ENCODE assay signal across 10 cellular contexts in genomic region chr3:50090985-50091384, GRCh38. TPM values are rescaled to one million over a fixed set of nuclear protein-coding genes. Genes with fewer than 3 reads are reported as not detected.
A peak's percentile ranks its signal among the peaks of the same experiment; 100 is the strongest.
DNase-seq lines count a peak whose midpoint lies in the region; ATAC-seq and TF ChIP-seq lines count a peak whose summit lies in the region.
"Had no signal": no experiment of that assay in that cellular context is flagged by ENCODE, and none has a peak within 500 bp of the region (broad histone marks: within the 10 kb centered on the region; RNA-seq: fewer than 3 reads in every experiment).

No MANE protein-coding gene starts in this region.

- no peak overlapping the region for H2AFZ ChIP-seq in hepatocyte

- ATAC-seq in stimulated activated naive CD8-positive, alpha-beta T cell treated with anti-CD3 and anti-CD28 coated beads, Interleukin-15, amount 100 ng/mL, for 72 hours = no peak
- ATAC-seq in GM21423 (IDR thresholded peaks at IDR 0.05; ENCODE audit: unreplicated experiment) (no peak), HG02571 (IDR thresholded peaks at IDR 0.05; ENCODE audit: unreplicated experiment) (no peak)

- peak overlapping the region; percentile 75 for H3K4me2 ChIP-seq in hepatocyte

- H3K9me3 ChIP-seq in hepatocyte (ENCODE audit: low read depth) (no peaks in the 10 kb centered on the region), uterus (no peaks in the 10 kb centered on the region)

- no peaks in the 10 kb centered on the region for H3K9me3 Mint-ChIP-seq in activated naive CD4-positive, alpha-beta T cell treated with anti-CD3 and anti-CD28 coated beads for 36 hours
- H3K9me3 Mint-ChIP-seq in activated T-helper 1 cell treated with anti-CD3 and anti-CD28 coated beads, Interleukin-12 subunit alpha, Interleukin-12 subunit beta, Interleukin-2, Interleukin-4 antibody, amounts not matched to agents 30 ng/mL and 10 ng/mL and 1 ng/mL, durations not matched to agents 14 hours and 24 hours and 36 hours = no peaks in the 10 kb centered on the region
- H3K9me3 Mint-ChIP-seq in stimulated activated naive CD8-positive, alpha-beta T cell treated with anti-CD3 and anti-CD28 coated beads, Interleukin-15, amount 100 ng/mL, for 72 hours = no peaks in the 10 kb centered on the region

- H4K20me1 ChIP-seq in hepatocyte (ENCODE audit: insufficient read depth, poor library complexity, severe bottlenecking) = peaks cover 56% of the 10 kb centered on the region

- CTCF ChIA-PET in activated naive CD4-positive, alpha-beta T cell treated with anti-CD3 and anti-CD28 coated beads for 36 hours (lab: Charles Lee) = interaction anchor here (0.6 to 1.3 kb wide), 4 partner anchors 17 to 1551 kb away, joined by 3 to 7 read pairs (median 4); partner anchors contain the start of gene RBM6

- H3K27ac Mint-ChIP-seq in activated naive CD4-positive, alpha-beta T cell treated with anti-CD3 and anti-CD28 coated beads for 36 hours = peak overlapping the region; percentile 88
- no peak overlapping the region for H3K27ac Mint-ChIP-seq in activated T-helper 1 cell treated with anti-CD3 and anti-CD28 coated beads, Interleukin-12 subunit alpha, Interleukin-12 subunit beta, Interleukin-2, Interleukin-4 antibody, amounts not matched to agents 30 ng/mL and 10 ng/mL and 1 ng/mL, durations not matched to agents 14 hours and 24 hours and 36 hours
- H3K27ac Mint-ChIP-seq in stimulated activated naive CD8-positive, alpha-beta T cell treated with anti-CD3 and anti-CD28 coated beads, Interleukin-15, amount 100 ng/mL, for 72 hours = peak overlapping the region in 1 of 2 donors; percentile 99

- no peak overlapping the region for H3K4me3 ChIP-seq in hepatocyte
- H3K4me3 ChIP-seq in uterus = no peak overlapping the region

- peaks cover 37% of the 10 kb centered on the region for H3K4me1 Mint-ChIP-seq in activated naive CD4-positive, alpha-beta T cell treated with anti-CD3 and anti-CD28 coated beads for 36 hours (ENCODE audit: low read depth)
- H3K4me1 Mint-ChIP-seq in activated T-helper 1 cell treated with anti-CD3 and anti-CD28 coated beads, Interleukin-12 subunit alpha, Interleukin-12 subunit beta, Interleukin-2, Interleukin-4 antibody, amounts not matched to agents 30 ng/mL and 10 ng/mL and 1 ng/mL, durations not matched to agents 14 hours and 24 hours and 36 hours (ENCODE audit: low read depth) = peaks cover 35% of the 10 kb centered on the region
- peaks cover 40% of the 10 kb centered on the region for H3K4me1 Mint-ChIP-seq in stimulated activated naive CD8-positive, alpha-beta T cell treated with anti-CD3 and anti-CD28 coated beads, Interleukin-15, amount 100 ng/mL, for 72 hours

- no peak overlapping the region for H3K27ac ChIP-seq in hepatocyte
- no peak overlapping the region for H3K27ac ChIP-seq in uterus

- H3K79me2 ChIP-seq in hepatocyte = peaks cover 75% of the 10 kb centered on the region

- peak overlapping the region; percentile 83 for H3K4me3 Mint-ChIP-seq in activated naive CD4-positive, alpha-beta T cell treated with anti-CD3 and anti-CD28 coated beads for 36 hours
- peak overlapping the region; percentile 97 for H3K4me3 Mint-ChIP-seq in activated T-helper 1 cell treated with anti-CD3 and anti-CD28 coated beads, Interleukin-12 subunit alpha, Interleukin-12 subunit beta, Interleukin-2, Interleukin-4 antibody, amounts not matched to agents 30 ng/mL and 10 ng/mL and 1 ng/mL, durations not matched to agents 14 hours and 24 hours and 36 hours
- H3K4me3 Mint-ChIP-seq in stimulated activated naive CD8-positive, alpha-beta T cell treated with anti-CD3 and anti-CD28 coated beads, Interleukin-15, amount 100 ng/mL, for 72 hours = peak overlapping the region; percentile 91 to 96

- no peaks in the 10 kb centered on the region for H3K9me2 ChIP-seq in hepatocyte (replicated peaks; ENCODE audit: insufficient read depth)

- TF ChIP-seq CTCF in hepatocyte (IDR thresholded peaks at IDR 0.05; ENCODE audit: poor library complexity) (no peak), uterus (IDR thresholded peaks at IDR 0.05) (no peak)

- no peak for TF ChIP-seq POLR2A in uterus (IDR thresholded peaks at IDR 0.05)

- H3K27me3 ChIP-seq in hepatocyte = no peaks in the 10 kb centered on the region
- H3K27me3 ChIP-seq in uterus = no peaks in the 10 kb centered on the region

- H3K36me3 Mint-ChIP-seq in activated naive CD4-positive, alpha-beta T cell treated with anti-CD3 and anti-CD28 coated beads for 36 hours (ENCODE audit: low read depth) = peaks cover 44% of the 10 kb centered on the region
- peaks cover 39% of the 10 kb centered on the region for H3K36me3 Mint-ChIP-seq in activated T-helper 1 cell treated with anti-CD3 and anti-CD28 coated beads, Interleukin-12 subunit alpha, Interleukin-12 subunit beta, Interleukin-2, Interleukin-4 antibody, amounts not matched to agents 30 ng/mL and 10 ng/mL and 1 ng/mL, durations not matched to agents 14 hours and 24 hours and 36 hours (ENCODE audit: low read depth)

- intact Hi-C loops in activated naive CD4-positive, alpha-beta T cell treated with anti-CD3 and anti-CD28 coated beads for 36 hours (cut with micrococcal nuclease) = no loop called here
- intact Hi-C loops in activated T-helper 1 cell treated with anti-CD3 and anti-CD28 coated beads, Interleukin-12 subunit alpha, Interleukin-12 subunit beta, Interleukin-2, Interleukin-4 antibody, amounts not matched to agents 30 ng/mL and 10 ng/mL and 1 ng/mL, durations not matched to agents 14 hours and 24 hours and 36 hours (cut with micrococcal nuclease) = loop anchor here (1.0 kb wide), 1 partner anchor 162 kb away; the partner anchor contains the start of gene MON1A
- intact Hi-C loops in uterus (cut with DNase I; ENCODE audit: low total_unique reads) = no loop called here

- DNase-seq in activated naive CD4-positive, alpha-beta T cell treated with anti-CD3 and anti-CD28 coated beads for 36 hours = no peak
- DNase-seq in activated naive CD4-positive, alpha-beta T cell treated with anti-CD3 and anti-CD28 coated beads, Interleukin-2, amount 50 U/mL, for 16 hours = no peak
- DNase-seq in activated T-helper 1 cell treated with anti-CD3 and anti-CD28 coated beads, Interleukin-12 subunit alpha, Interleukin-12 subunit beta, Interleukin-2, Interleukin-4 antibody, amounts not matched to agents 30 ng/mL and 10 ng/mL and 1 ng/mL, durations not matched to agents 14 hours and 24 hours and 36 hours (ENCODE audit: low spot score) = no peak
- DNase-seq in hepatocyte (ENCODE audit: low spot score) (no peak), uterus (no peak)
- no peak for DNase-seq in stimulated activated naive CD8-positive, alpha-beta T cell treated with anti-CD3 and anti-CD28 coated beads, Interleukin-15, amount 100 ng/mL, for 72 hours
- DNase-seq: NCI-H2171 treated with DMSO at 0.1 percent for 48 hours, nucleus accumbens had no signal

- peaks cover 17% of the 10 kb centered on the region for H3K4me1 ChIP-seq in hepatocyte (ENCODE audit: insufficient read depth)
- H3K4me1 ChIP-seq in uterus = peaks cover 6 to 14% of the 10 kb centered on the region in 2 donors

- no peaks in the 10 kb centered on the region for H3K27me3 Mint-ChIP-seq in activated naive CD4-positive, alpha-beta T cell treated with anti-CD3 and anti-CD28 coated beads for 36 hours (ENCODE audit: low read depth)
- no peaks in the 10 kb centered on the region for H3K27me3 Mint-ChIP-seq in activated T-helper 1 cell treated with anti-CD3 and anti-CD28 coated beads, Interleukin-12 subunit alpha, Interleukin-12 subunit beta, Interleukin-2, Interleukin-4 antibody, amounts not matched to agents 30 ng/mL and 10 ng/mL and 1 ng/mL, durations not matched to agents 14 hours and 24 hours and 36 hours (ENCODE audit: insufficient read depth)
- no peaks in the 10 kb centered on the region for H3K27me3 Mint-ChIP-seq in stimulated activated naive CD8-positive, alpha-beta T cell treated with anti-CD3 and anti-CD28 coated beads, Interleukin-15, amount 100 ng/mL, for 72 hours

- no peaks in the 10 kb centered on the region for H3K36me3 ChIP-seq in hepatocyte (replicated peaks; ENCODE audit: insufficient read depth, low read depth)
- no peaks in the 10 kb centered on the region for H3K36me3 ChIP-seq in uterus

RNA-seq across cellular contexts. Expression of gene RBM5, which starts 2.3 kb away (rescaled TPM):
- 100 to 1,000 TPM; 124 to 129 TPM for total RNA-seq in activated naive CD4-positive, alpha-beta T cell treated with anti-CD3 and anti-CD28 coated beads for 36 hours
- total RNA-seq in activated T-helper 1 cell treated with anti-CD3 and anti-CD28 coated beads, Interleukin-12 subunit alpha, Interleukin-12 subunit beta, Interleukin-2, Interleukin-4 antibody, amounts not matched to agents 30 ng/mL and 10 ng/mL and 1 ng/mL, durations not matched to agents 14 hours and 24 hours and 36 hours = 157 and 162 TPM in 2 replicates
- total RNA-seq in hepatocyte (147 and 150 TPM in 2 replicates), uterus (100 to 1,000 TPM; 154 to 345 (median 197) TPM)
- 64.3 and 84.9 TPM in 2 replicates for polyA plus RNA-seq in hepatocyte
